25 cellular contexts compared by ENCODE assay signal in the genomic region with DNA sequence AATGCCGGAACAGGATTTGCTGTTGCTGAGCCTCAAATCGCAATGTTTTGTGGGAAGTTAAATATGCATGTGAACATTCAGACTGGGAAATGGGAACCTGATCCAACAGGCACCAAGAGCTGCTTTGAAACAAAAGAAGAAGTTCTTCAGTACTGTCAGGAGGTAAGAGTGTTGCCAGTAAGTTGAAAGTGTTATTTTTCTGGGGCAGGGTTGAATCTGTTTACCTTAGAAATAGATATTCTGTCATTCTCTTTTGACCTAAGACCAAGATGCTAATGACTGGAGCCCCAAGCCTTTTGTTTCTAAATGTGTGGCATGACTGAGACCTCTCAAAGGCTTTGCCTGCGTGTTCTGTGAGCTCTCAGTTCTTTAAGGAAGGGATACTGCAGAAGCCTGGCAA. TPM values are rescaled to one million over a fixed set of nuclear protein-coding genes. Genes with fewer than 3 reads are reported as not detected.
"Had no signal": no experiment of that assay in that cellular context is flagged by ENCODE, and none has a peak within 500 bp of the region (broad histone marks: within the 10 kb centered on the region; RNA-seq: fewer than 3 reads in every experiment).

No MANE protein-coding gene starts in this region.

- H3K27ac ChIP-seq: VCaP had no signal

- DNase-seq: activated CD4-positive, alpha-beta memory T cell treated with anti-CD3 and anti-CD28 coated beads, Interleukin-2, amount 10 ng/mL, durations not matched to agents 7 days and 5 days; activated CD4-positive, alpha-beta T cell treated with anti-CD3 and anti-CD28 coated beads, Interleukin-2, amount 10 ng/mL, durations not matched to agents 7 days and 5 days; activated CD4-positive, CD25-positive, alpha-beta regulatory T cell; activated gamma-delta T cell; activated naive CD4-positive, alpha-beta T cell treated with anti-CD3 and anti-CD28 coated beads for 36 hours; activated T-cell treated with anti-CD3 and anti-CD28 coated beads for 4 hours; activated T-cell treated with anti-CD3 and anti-CD28 coated beads, Interleukin-2, amount 50 U/mL, for 48 hours; anterior cingulate cortex; central memory CD4-positive, alpha-beta T cell; Karpas-422; MM.1S; NCI-H1048; NCI-H1417; NCI-H1930; NCI-H345; NCI-H510A; NCI-H526 treated with DMSO at 0.1 percent for 48 hours; NCI-H82; SIG-M5; T-cell; T-helper 2 cell; T1000 had no signal

- H3K27ac Mint-ChIP-seq: activated CD4-positive, alpha-beta memory T cell treated with anti-CD3 and anti-CD28 coated beads, Interleukin-2, amount 10 ng/mL, durations not matched to agents 7 days and 5 days; activated CD4-positive, alpha-beta T cell treated with anti-CD3 and anti-CD28 coated beads, Interleukin-2, amount 10 ng/mL, durations not matched to agents 7 days and 5 days; activated naive CD4-positive, alpha-beta T cell treated with anti-CD3 and anti-CD28 coated beads for 36 hours; activated naive CD8-positive, alpha-beta T cell; activated T-helper 17 cell treated with anti-CD3 and anti-CD28 coated beads, Interleukin-2, amount 50 U/mL, for 72 hours; T-cell had no signal

- H3K9me3 Mint-ChIP-seq: activated CD4-positive, alpha-beta memory T cell treated with anti-CD3 and anti-CD28 coated beads, Interleukin-2, amount 10 ng/mL, durations not matched to agents 7 days and 5 days; activated naive CD4-positive, alpha-beta T cell treated with anti-CD3 and anti-CD28 coated beads for 36 hours; activated T-helper 17 cell treated with anti-CD3 and anti-CD28 coated beads, Interleukin-2, amount 50 U/mL, for 72 hours; T-cell had no signal

- ATAC-seq: activated T-helper 17 cell treated with anti-CD3 and anti-CD28 coated beads, Interleukin-2, amount 50 U/mL, for 72 hours; T-cell had no signal

- H3K4me3 Mint-ChIP-seq: activated CD4-positive, alpha-beta memory T cell treated with anti-CD3 and anti-CD28 coated beads, Interleukin-2, amount 10 ng/mL, durations not matched to agents 7 days and 5 days; activated CD4-positive, alpha-beta T cell treated with anti-CD3 and anti-CD28 coated beads, Interleukin-2, amount 10 ng/mL, durations not matched to agents 7 days and 5 days; activated naive CD4-positive, alpha-beta T cell treated with anti-CD3 and anti-CD28 coated beads for 36 hours; activated naive CD8-positive, alpha-beta T cell; activated T-helper 17 cell treated with anti-CD3 and anti-CD28 coated beads, Interleukin-2, amount 50 U/mL, for 72 hours; T-cell had no signal

- H3K27me3 Mint-ChIP-seq: activated T-helper 17 cell treated with anti-CD3 and anti-CD28 coated beads, Interleukin-2, amount 50 U/mL, for 72 hours; T-cell had no signal

- H3K4me1 Mint-ChIP-seq: activated CD4-positive, alpha-beta memory T cell treated with anti-CD3 and anti-CD28 coated beads, Interleukin-2, amount 10 ng/mL, durations not matched to agents 7 days and 5 days; activated CD4-positive, alpha-beta T cell treated with anti-CD3 and anti-CD28 coated beads, Interleukin-2, amount 10 ng/mL, durations not matched to agents 7 days and 5 days; activated T-helper 17 cell treated with anti-CD3 and anti-CD28 coated beads, Interleukin-2, amount 50 U/mL, for 72 hours had no signal

RNA-seq across cellular contexts. Expression of a gene that starts 50.1 kb away (rescaled TPM):
- total RNA-seq: activated CD4-positive, alpha-beta memory T cell treated with anti-CD3 and anti-CD28 coated beads, Interleukin-2, amount 10 ng/mL, durations not matched to agents 7 days and 5 days; activated CD4-positive, alpha-beta T cell treated with anti-CD3 and anti-CD28 coated beads, Interleukin-2, amount 10 ng/mL, durations not matched to agents 7 days and 5 days; activated naive CD4-positive, alpha-beta T cell treated with anti-CD3 and anti-CD28 coated beads for 36 hours had no signal
